In the genomic region with DNA sequence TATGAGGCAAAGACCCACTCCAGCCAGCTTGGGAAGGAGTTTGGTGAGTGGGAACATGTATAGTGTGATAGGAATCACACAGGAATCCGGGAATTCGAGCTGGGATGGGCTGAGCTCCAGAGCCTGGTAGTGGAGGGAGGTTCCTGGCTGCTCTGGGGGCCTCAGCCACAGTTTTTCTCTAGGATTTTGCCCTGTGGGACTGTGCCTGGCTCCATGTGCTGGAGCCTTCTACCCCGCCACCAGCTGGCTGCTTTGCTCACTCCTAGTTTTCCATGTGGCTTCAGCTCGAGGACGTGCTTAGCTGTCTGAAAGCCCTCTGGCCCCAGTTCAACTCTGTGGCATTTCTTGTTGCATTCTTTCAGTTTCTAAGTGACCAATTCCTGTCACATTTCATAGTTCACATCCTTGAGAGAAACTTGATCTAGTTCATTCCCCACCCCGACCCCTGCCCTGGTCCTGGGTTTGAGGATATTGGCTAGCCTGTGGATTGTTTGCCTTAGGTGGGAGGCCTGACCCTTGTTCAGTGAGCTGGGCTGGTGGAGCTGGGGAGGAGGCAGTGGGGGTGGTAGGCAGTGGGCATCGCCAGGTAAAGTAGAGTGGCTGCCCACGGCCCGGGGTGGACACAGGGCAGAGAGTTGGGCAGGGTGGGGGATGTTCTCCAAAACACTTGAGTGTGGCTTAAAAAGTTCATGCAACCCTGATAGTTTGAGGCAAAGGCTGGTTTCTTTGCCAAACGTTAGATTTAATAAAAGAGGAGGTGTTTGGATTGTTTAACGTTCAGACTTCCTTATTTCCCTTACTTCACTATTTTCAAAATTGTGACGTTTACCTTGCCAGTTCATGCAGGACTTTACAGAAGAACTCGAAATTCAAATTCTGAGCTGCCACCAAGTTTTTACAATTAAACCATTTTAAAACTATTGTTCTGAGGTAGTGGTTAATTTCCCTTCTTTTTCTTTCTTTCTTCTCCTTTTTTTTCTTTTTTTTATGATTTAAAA, we compare ENCODE assay signal across 8 cellular contexts. TPM values are rescaled to one million over a fixed set of nuclear protein-coding genes. Genes with fewer than 3 reads are reported as not detected.
A peak's percentile ranks its signal among the peaks of the same experiment; 100 is the strongest.
DNase-seq lines count a peak whose midpoint lies in the region; ATAC-seq, FAIRE-seq and TF ChIP-seq lines count a peak whose summit lies in the region.

No MANE protein-coding gene starts in this region.

- in situ Hi-C loops in astrocyte of the cerebellum (cut with HindIII; ENCODE audit: low sequenced_read_pairs): no loop called here

- peak overlapping the region; percentile 49 to 68 for H3K9ac ChIP-seq in kidney (ENCODE audit: low read length in 2 of 2)

- TF ChIP-seq CTCF in astrocyte of the cerebellum (IDR thresholded peaks at IDR 0.05; ENCODE audit: low read depth, low read length, missing control alignments) (peak; percentile 37), kidney (IDR thresholded peaks at IDR 0.05; ENCODE audit: borderline replicate concordance, extremely low read depth, insufficient read depth) (peak; percentile 14)

- peak; percentile 60 for DNase-seq in D341Med (ENCODE audit: low spot score)
- DNase-seq in HTR-8/SVneo (ENCODE audit: insufficient read length, low spot score): peak; percentile 75
- DNase-seq in astrocyte of the cerebellum (ENCODE audit: low read depth): peak; percentile 74
- DNase-seq in kidney: peak; percentile 91

- peaks cover 40 to 48% of the 10 kb centered on the region in 2 donors for H3K4me1 ChIP-seq in kidney (ENCODE audit: control insufficient read depth in 1 of 2, insufficient read depth in 1 of 2, low read depth in 1 of 2, low read length in 2 of 2)

- no peaks in the 10 kb centered on the region for H3K9me3 ChIP-seq in kidney (ENCODE audit: control insufficient read depth in 1 of 2, low read length in 2 of 2)

- H3K27me3 Mint-ChIP-seq in stimulated activated memory B cell treated with anti-CD40 and anti-IgM and Interleukin-4, amounts not matched to agents 10 μg/mL and 1 μg/mL and 100 μg/mL, for 72 hours: no peaks in the 10 kb centered on the region

- H3K27ac ChIP-seq in kidney (ENCODE audit: low read depth in 2 of 2, low read length in 2 of 2): peak overlapping the region; percentile 90 to 96

- FAIRE-seq in HTR-8/SVneo (lab: Jason Lieb, UNC): peak; percentile 67
- FAIRE-seq in kidney (lab: Jason Lieb, UNC): no peak

- peak overlapping the region; percentile 82 for H3K27ac Mint-ChIP-seq in stimulated activated memory B cell treated with anti-CD40 and anti-IgM and Interleukin-4, amounts not matched to agents 10 μg/mL and 1 μg/mL and 100 μg/mL, for 72 hours

- H3K4me3 Mint-ChIP-seq in stimulated activated memory B cell treated with anti-CD40 and anti-IgM and Interleukin-4, amounts not matched to agents 10 μg/mL and 1 μg/mL and 100 μg/mL, for 72 hours: peak overlapping the region; percentile 77

- peaks cover 7 to 29% of the 10 kb centered on the region in 2 donors for H3K36me3 ChIP-seq in kidney (ENCODE audit: control insufficient read depth in 1 of 2, insufficient read depth in 2 of 2, low read length in 2 of 2)

- intact Hi-C loops in kidney (cut with DNase I): no loop called here

- peak; percentile 14 for ATAC-seq in stimulated activated memory B cell treated with anti-CD40 and anti-IgM and Interleukin-4, amounts not matched to agents 10 μg/mL and 1 μg/mL and 100 μg/mL, for 72 hours
- no peak for ATAC-seq in GM21526 (IDR thresholded peaks at IDR 0.05; ENCODE audit: low FRiP score, unreplicated experiment)
- ATAC-seq in HG02884 (IDR thresholded peaks at IDR 0.05; ENCODE audit: unreplicated experiment): no peak
- ATAC-seq in HG03139 (IDR thresholded peaks at IDR 0.05; ENCODE audit: unreplicated experiment): no peak

- peaks cover 84% of the 10 kb centered on the region for H3K4me1 Mint-ChIP-seq in stimulated activated memory B cell treated with anti-CD40 and anti-IgM and Interleukin-4, amounts not matched to agents 10 μg/mL and 1 μg/mL and 100 μg/mL, for 72 hours

- H3K4me3 ChIP-seq in astrocyte of the cerebellum (ENCODE audit: low read depth, low read length): no peak overlapping the region
- peak overlapping the region; percentile 31 to 60 for H3K4me3 ChIP-seq in kidney (ENCODE audit: low read length in 2 of 2)

- peaks cover 72% of the 10 kb centered on the region for H3K36me3 Mint-ChIP-seq in stimulated activated memory B cell treated with anti-CD40 and anti-IgM and Interleukin-4, amounts not matched to agents 10 μg/mL and 1 μg/mL and 100 μg/mL, for 72 hours

- no peaks in the 10 kb centered on the region for H3K9me3 Mint-ChIP-seq in stimulated activated memory B cell treated with anti-CD40 and anti-IgM and Interleukin-4, amounts not matched to agents 10 μg/mL and 1 μg/mL and 100 μg/mL, for 72 hours

RNA-seq across cellular contexts. Expression of a gene that starts 5.2 kb away (rescaled TPM):
- 157 TPM for total RNA-seq in kidney
- polyA plus RNA-seq in kidney (ENCODE audit: insufficient read depth, low read depth, low replicate concordance): 49.2 TPM
